In the genomic region with DNA sequence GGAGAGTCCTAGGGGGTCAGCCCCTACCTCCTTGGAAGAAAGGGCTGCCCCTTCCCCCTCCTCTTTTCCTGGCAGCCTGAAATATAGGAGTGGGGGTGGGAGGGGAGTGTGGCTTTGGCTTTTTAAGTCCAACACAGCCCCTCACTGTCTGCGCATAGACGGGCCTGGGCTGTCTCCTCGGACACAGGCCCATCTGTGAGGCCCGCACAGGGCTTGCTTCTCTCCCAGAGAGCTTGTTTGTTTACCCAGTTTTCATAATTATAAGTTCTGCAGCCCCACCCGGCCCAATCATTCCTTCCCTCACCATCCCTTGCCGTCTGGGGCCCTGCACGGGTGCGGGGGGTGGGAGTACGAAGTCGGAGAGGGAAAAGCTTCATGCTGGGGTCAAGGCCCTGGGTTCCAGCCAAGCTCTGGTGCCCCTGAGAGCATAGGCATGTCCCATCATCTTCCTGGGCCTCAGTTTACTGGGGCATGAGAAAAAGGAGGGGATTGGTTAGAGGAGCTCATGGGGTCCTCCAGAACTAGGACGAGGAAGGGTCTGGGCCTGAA, we compare ENCODE assay signal across 11 cellular contexts. TPM values are rescaled to one million over a fixed set of nuclear protein-coding genes. Genes with fewer than 3 reads are reported as not detected.
DNase-seq lines count a peak whose midpoint lies in the region; ATAC-seq and TF ChIP-seq lines count a peak whose summit lies in the region.
"Had no signal": no experiment of that assay in that cellular context is flagged by ENCODE, and none has a peak within 500 bp of the region (broad histone marks: within the 10 kb centered on the region; RNA-seq: fewer than 3 reads in every experiment).

No MANE protein-coding gene starts in this region.

- H3K9me2 ChIP-seq in PC-9 (ENCODE audit: insufficient read depth) = no peaks in the 10 kb centered on the region

- no peaks in the 10 kb centered on the region for H3K27me3 Mint-ChIP-seq in effector memory CD8-positive, alpha-beta T cell

- H3K36me3 ChIP-seq in BLaER1 treated with 17β-estradiol and CSF1 and Interleukin-3, amounts not matched to agents 10 nM and 100 nM = peaks cover 0 to 66% (median 31%) of the 10 kb centered on the region in 11 experiments; a peak in 18 of 22 replicates
- H3K36me3 ChIP-seq in PC-9 (ENCODE audit: low read depth) (peaks cover 32% of the 10 kb centered on the region), parathyroid adenoma (ENCODE audit: control insufficient read depth, insufficient read depth, low read length) (no peaks in the 10 kb centered on the region)

- CTCF ChIA-PET in PC-9 (lab: Charles Lee) = no interaction called here

- peak overlapping the region; percentile 57 to 85 (median 80); a peak in 21 of 22 replicates for H3K27ac ChIP-seq in BLaER1 treated with 17β-estradiol and CSF1 and Interleukin-3, amounts not matched to agents 10 nM and 100 nM
- H3K27ac ChIP-seq in PC-9 (peak overlapping the region; percentile 74), parathyroid adenoma (peak overlapping the region; percentile 89)

- H3K4me1 ChIP-seq in BLaER1 treated with 17β-estradiol and CSF1 and Interleukin-3, amounts not matched to agents 10 nM and 100 nM = peaks cover 78 to 100% (median 99%) of the 10 kb centered on the region in 10 experiments
- H3K4me1 ChIP-seq in PC-9 (replicated peaks; ENCODE audit: insufficient read depth) = peaks cover 86% of the 10 kb centered on the region
- H3K4me1 ChIP-seq in parathyroid adenoma = peaks cover 55% of the 10 kb centered on the region

- peak overlapping the region; percentile 86 to 94 for H3K27ac Mint-ChIP-seq in effector memory CD8-positive, alpha-beta T cell

- H3K4me3 ChIP-seq in BLaER1 treated with 17β-estradiol and CSF1 and Interleukin-3, amounts not matched to agents 10 nM and 100 nM = peak overlapping the region in 8 of 10 experiments; percentile 2 to 67 (median 44); a peak in 14 of 20 replicates
- peak overlapping the region; percentile 22; the same call in 1 of the 2 replicates for H3K4me3 ChIP-seq in PC-9
- H3K4me3 ChIP-seq in parathyroid adenoma (ENCODE audit: low read depth, low read length) = no peak overlapping the region

- TF ChIP-seq CTCF in PC-9 (conservative IDR thresholded peaks at IDR 0.05) (no peak), parathyroid adenoma (IDR thresholded peaks at IDR 0.05) (no peak)

- no TSS peak for BruUV-seq in PC-9 (replicated peaks; lab: Mats Ljungman, UMichigan)

- peaks cover 5 to 96% (median 53%) of the 10 kb centered on the region in 11 experiments; a peak in 15 of 22 replicates for H4K20me1 ChIP-seq in BLaER1 treated with 17β-estradiol and CSF1 and Interleukin-3, amounts not matched to agents 10 nM and 100 nM
- H4K20me1 ChIP-seq in PC-9 (ENCODE audit: insufficient read depth) = peaks cover 26% of the 10 kb centered on the region

- intact Hi-C loops in PC-9 (cut with micrococcal nuclease; ENCODE audit: unreplicated experiment) = no loop called here

- no peaks in the 10 kb centered on the region for H3K9me3 Mint-ChIP-seq in effector memory CD8-positive, alpha-beta T cell

- H3K36me3 Mint-ChIP-seq in effector memory CD8-positive, alpha-beta T cell (ENCODE audit: insufficient read depth) = peaks cover 3% of the 10 kb centered on the region

- H3F3A ChIP-seq in PC-9 (ENCODE audit: insufficient read depth, low read depth) = peaks cover 59% of the 10 kb centered on the region

- H3K4me2 ChIP-seq in BLaER1 treated with 17β-estradiol and CSF1 and Interleukin-3, amounts not matched to agents 10 nM and 100 nM = peak overlapping the region; percentile 85 to 100 (median 98)
- H3K4me2 ChIP-seq in PC-9 (peak overlapping the region; percentile 69), parathyroid adenoma (ENCODE audit: low read length) (no peak overlapping the region)

- H3K9me3 ChIP-seq in BLaER1 treated with 17β-estradiol and CSF1 and Interleukin-3, amounts not matched to agents 10 nM and 100 nM (replicated peaks in 1 of 11) = no peaks in the 10 kb centered on the region
- H3K9me3 ChIP-seq in PC-9 (ENCODE audit: insufficient read depth, low read depth) (no peaks in the 10 kb centered on the region), parathyroid adenoma (ENCODE audit: control insufficient read depth, low read length) (no peaks in the 10 kb centered on the region)

- no peaks in the 10 kb centered on the region for H3K27me3 ChIP-seq in BLaER1 treated with 17β-estradiol and CSF1 and Interleukin-3, amounts not matched to agents 10 nM and 100 nM
- no peaks in the 10 kb centered on the region for H3K27me3 ChIP-seq in PC-9 (ENCODE audit: insufficient read depth, low read depth)
- H3K27me3 ChIP-seq in parathyroid adenoma (ENCODE audit: control insufficient read depth, insufficient read depth, low read length) = no peaks in the 10 kb centered on the region

- peaks cover 52 to 57% of the 10 kb centered on the region in 2 donors for H3K4me1 Mint-ChIP-seq in effector memory CD8-positive, alpha-beta T cell (ENCODE audit: low read depth in 2 of 2)

- POLR2A ChIA-PET in PC-9 (lab: Charles Lee; ENCODE audit: unreplicated experiment) = interaction anchor here (0.5 to 0.9 kb wide), 5 partner anchors 11 to 36 kb away, joined by 3 to 16 read pairs (median 5); no protein-coding TSS in a partner anchor

- H2AFZ ChIP-seq in PC-9 = no peak overlapping the region
- no peak overlapping the region for H2AFZ ChIP-seq in parathyroid adenoma

- no peak for ATAC-seq in effector memory CD8-positive, alpha-beta T cell (replicated peaks)
- ATAC-seq in GM21717 (IDR thresholded peaks at IDR 0.05; ENCODE audit: unreplicated experiment) = no peak
- no peak for ATAC-seq in GM21360 (IDR thresholded peaks at IDR 0.05; ENCODE audit: unreplicated experiment)

- H3K79me2 ChIP-seq in PC-9 (ENCODE audit: low read depth) (peaks cover 91% of the 10 kb centered on the region), parathyroid adenoma (peaks cover 21% of the 10 kb centered on the region)

- peak overlapping the region; percentile 51 to 80 (median 74); a peak in 21 of 22 replicates for H3K9ac ChIP-seq in BLaER1 treated with 17β-estradiol and CSF1 and Interleukin-3, amounts not matched to agents 10 nM and 100 nM
- H3K9ac ChIP-seq in parathyroid adenoma = no peak overlapping the region

- H3K4me3 Mint-ChIP-seq in effector memory CD8-positive, alpha-beta T cell = peak overlapping the region; percentile 63 to 71

- DNase-seq in PC-9 (no peak), NCI-H748 treated with DMSO at 0.1 percent for 48 hours (lab: John Stamatoyannopoulos, UW) (no peak), NCI-H748 (lab: John Stamatoyannopoulos, UW; ENCODE audit: unreplicated experiment) (no peak)
- DNase-seq in effector memory CD8-positive, alpha-beta T cell = no peak
- DNase-seq: activated CD4-positive, alpha-beta T cell treated with anti-CD3 and anti-CD28 coated beads for 1 hour; effector CD4-positive, alpha-beta T cell; NCI-H2171 treated with DMSO at 0.1 percent for 48 hours had no signal

RNA-seq across cellular contexts. Expression of a gene that starts 54.0 kb away (rescaled TPM):
- total RNA-seq in PC-9 (2021) = 35.1 and 44.0 TPM in 2 replicates
